ENCODE assay signal across 1 cellular context in the genomic region with DNA sequence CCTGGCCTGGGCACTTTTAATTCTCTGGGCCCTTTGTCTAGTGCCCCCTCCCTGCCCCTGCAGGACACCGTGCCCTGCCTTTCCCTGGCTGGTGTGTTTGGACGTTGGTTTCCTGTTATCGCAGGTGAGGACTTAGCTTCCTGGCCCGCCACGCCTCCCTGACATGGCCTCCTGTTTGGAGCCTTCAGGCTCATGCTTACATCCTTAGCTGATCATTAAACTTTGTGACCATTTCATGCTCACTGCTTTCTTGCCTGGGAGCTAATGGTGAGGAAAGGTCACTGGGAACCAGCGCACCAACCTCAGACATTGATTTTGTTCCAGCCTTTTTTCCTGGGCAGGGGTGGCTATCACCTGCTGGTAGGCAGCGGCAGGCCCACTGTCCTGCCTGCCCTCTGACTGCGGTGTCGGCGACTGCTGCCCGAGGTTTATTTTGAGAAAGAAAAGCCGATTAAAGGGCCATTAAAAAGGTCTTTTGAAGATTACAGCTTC.
TF ChIP-seq lines count a peak whose summit lies in the region.

No MANE protein-coding gene starts in this region.

TF ChIP-seq in H1, 55 proteins besides CTCF, POLR2A, EP300 and RAD21:
- TF ChIP-seq BCL11A (IDR thresholded peaks at IDR 0.05; ENCODE audit: low read depth in 2 of 2, low read length in 2 of 2) = no peak
- no peak for TF ChIP-seq HDAC2 (IDR thresholded peaks at IDR 0.05; ENCODE audit: borderline replicate concordance in 1 of 2, low read depth in 2 of 2, low read length in 2 of 2)
- no peak for TF ChIP-seq YY1 (IDR thresholded peaks at IDR 0.05; ENCODE audit: low read depth, low read length)
- TF ChIP-seq CHD1 (IDR thresholded peaks at IDR 0.05; ENCODE audit: low read depth, low read length) = no peak
- no peak for TF ChIP-seq SP2 (IDR thresholded peaks at IDR 0.05; ENCODE audit: low read length)
- no peak for TF ChIP-seq PHF8 (conservative IDR thresholded peaks at IDR 0.05; ENCODE audit: low read depth, low read length)
- TF ChIP-seq ASH2L (IDR thresholded peaks at IDR 0.05; ENCODE audit: low read length) = no peak
- TF ChIP-seq NRF1 (IDR thresholded peaks at IDR 0.05; ENCODE audit: low read depth, low read length) = no peak
- TF ChIP-seq EZH2 (IDR thresholded peaks at IDR 0.05; ENCODE audit: low read depth, low read length, severe bottlenecking) = no peak
- TF ChIP-seq, protein P1, sequence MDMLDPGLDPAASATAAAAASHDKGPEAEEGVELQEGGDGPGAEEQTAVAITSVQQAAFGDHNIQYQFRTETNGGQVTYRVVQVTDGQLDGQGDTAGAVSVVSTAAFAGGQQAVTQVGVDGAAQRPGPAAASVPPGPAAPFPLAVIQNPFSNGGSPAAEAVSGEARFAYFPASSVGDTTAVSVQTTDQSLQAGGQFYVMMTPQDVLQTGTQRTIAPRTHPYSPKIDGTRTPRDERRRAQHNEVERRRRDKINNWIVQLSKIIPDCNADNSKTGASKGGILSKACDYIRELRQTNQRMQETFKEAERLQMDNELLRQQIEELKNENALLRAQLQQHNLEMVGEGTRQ (IDR thresholded peaks at IDR 0.05; ENCODE audit: low read length) = no peak
